21 cellular contexts compared by ENCODE assay signal in the genomic region with DNA sequence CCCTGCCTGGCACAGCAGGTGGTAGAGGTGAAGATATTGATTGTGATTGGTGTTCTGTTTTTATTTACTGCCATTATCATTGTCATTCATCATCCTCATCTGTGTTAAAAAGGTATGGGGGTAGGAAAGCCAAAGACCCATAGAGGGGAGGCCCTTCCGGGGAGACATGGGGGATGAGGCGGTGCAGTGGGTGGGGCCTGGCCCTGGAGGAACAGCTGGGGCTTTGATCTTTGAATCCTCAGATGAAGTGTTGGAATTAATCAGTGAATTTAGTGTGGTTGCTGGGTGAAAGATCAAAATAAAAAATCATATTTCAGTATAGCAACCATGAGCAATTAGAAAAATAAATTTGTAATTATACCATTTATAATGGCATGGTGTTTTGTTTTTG. TPM values are rescaled to one million over a fixed set of nuclear protein-coding genes. Genes with fewer than 3 reads are reported as not detected.
A peak's percentile ranks its signal among the peaks of the same experiment; 100 is the strongest.
DNase-seq lines count a peak whose midpoint lies in the region; ATAC-seq and TF ChIP-seq lines count a peak whose summit lies in the region.
"Had no signal": no experiment of that assay in that cellular context is flagged by ENCODE, and none has a peak within 500 bp of the region (broad histone marks: within the 10 kb centered on the region; RNA-seq: fewer than 3 reads in every experiment).

No MANE protein-coding gene starts in this region.

- no peak overlapping the region for H4K5ac ChIP-seq in H9 (ENCODE audit: insufficient read length, low read depth, low read length)

- no peak overlapping the region for H3K14ac ChIP-seq in H9 (ENCODE audit: insufficient read depth, low read length)

- peak overlapping the region; percentile 25 for H3K4me3 ChIP-seq in DOHH2 (ENCODE audit: low read length)
- H3K4me3 ChIP-seq in SK-N-MC, result no peak overlapping the region
- no peak overlapping the region for H3K4me3 ChIP-seq in adrenal gland
- H3K4me3 ChIP-seq: SJSA1 had no signal

- H3K27me3 ChIP-seq in DOHH2 (ENCODE audit: control insufficient read depth, low read length) (peaks cover 7% of the 10 kb centered on the region), H9 (ENCODE audit: insufficient read depth, low read length) (no peaks in the 10 kb centered on the region), adrenal gland (peaks cover 12% of the 10 kb centered on the region)

- no peak overlapping the region for H2BK15ac ChIP-seq in H9 (ENCODE audit: low read depth, low read length)

- no peaks in the 10 kb centered on the region for H4K20me1 ChIP-seq in DOHH2 (ENCODE audit: control insufficient read depth, insufficient read depth, low read depth, low read length)
- H4K20me1 ChIP-seq in H9 (ENCODE audit: control insufficient read depth, insufficient read depth, insufficient read length), result no peaks in the 10 kb centered on the region

- no peak overlapping the region for H3K23ac ChIP-seq in H9 (ENCODE audit: insufficient read length, low read depth, low read length)

- intact Hi-C loops in adrenal gland (cut with DNase I), result no loop called here

- H3K36me3 ChIP-seq in DOHH2 (ENCODE audit: control insufficient read depth, low read length) (no peaks in the 10 kb centered on the region), SK-N-MC (ENCODE audit: insufficient read depth, low read length) (no peaks in the 10 kb centered on the region), adrenal gland (replicated peaks in 1 of 2) (no peaks in the 10 kb centered on the region)
- H3K36me3 ChIP-seq: SJSA1 had no signal

- DNase-seq in GM20000 (ENCODE audit: low spot score) (peak; percentile 11), SK-N-MC (ENCODE audit: low read depth, low spot score) (no peak), H9 (no peak), adrenal gland (no peak)
- DNase-seq in effector memory CD8-positive, alpha-beta T cell, result no peak
- DNase-seq: CD8-positive, alpha-beta T cell; DMS153; GDM1; KBM-7; NCI-H1105 treated with DMSO at 0.1 percent for 48 hours; NCI-H2029 treated with DMSO at 0.1 percent for 48 hours; NCI-H226; NCI-H510A treated with DMSO at 0.1 percent for 48 hours; NCI-H748 treated with DMSO at 0.1 percent for 48 hours had no signal

- TF ChIP-seq CTCF in DOHH2 (IDR thresholded peaks at IDR 0.05; ENCODE audit: low read depth, low read length, poor library complexity, severe bottlenecking), result no peak
- no peak for TF ChIP-seq CTCF in GM20000 (IDR thresholded peaks at IDR 0.05; ENCODE audit: extremely low read depth, missing control alignments)
- TF ChIP-seq CTCF in H9 (conservative IDR thresholded peaks at IDR 0.05), result no peak
- TF ChIP-seq CTCF in adrenal gland (IDR thresholded peaks at IDR 0.05), result no peak

- no peak overlapping the region for H3K4ac ChIP-seq in H9 (ENCODE audit: low read depth, low read length)

- H3K79me1 ChIP-seq in H9 (ENCODE audit: insufficient read depth, low read depth, low read length, poor library complexity, severe bottlenecking), result no peaks in the 10 kb centered on the region

- no peak for TF ChIP-seq POLR2A in adrenal gland (IDR thresholded peaks at IDR 0.05)

- H2BK5ac ChIP-seq in H9 (ENCODE audit: insufficient read length, low read length), result no peak overlapping the region

- H3K56ac ChIP-seq in H9 (ENCODE audit: insufficient read length, low read depth, low read length), result no peak overlapping the region

- H3K4me1 Mint-ChIP-seq in stimulated activated memory B cell treated with anti-CD40 and anti-IgM and Interleukin-4, amounts not matched to agents 10 μg/mL and 1 μg/mL and 100 μg/mL, for 72 hours, result peaks cover 59% of the 10 kb centered on the region
- peaks cover 60 to 74% of the 10 kb centered on the region in 2 experiments for H3K4me1 Mint-ChIP-seq in H9
- peaks cover 6 to 9% of the 10 kb centered on the region in 2 donors for H3K4me1 Mint-ChIP-seq in effector memory CD8-positive, alpha-beta T cell (ENCODE audit: low read depth in 2 of 2)

- H3K9me3 ChIP-seq in DOHH2 (ENCODE audit: control insufficient read depth, insufficient read depth, low read length) (no peaks in the 10 kb centered on the region), SK-N-MC (ENCODE audit: low read depth, low read length) (no peaks in the 10 kb centered on the region), H9 (ENCODE audit: control insufficient read depth, low read depth, low read length) (no peaks in the 10 kb centered on the region), adrenal gland (replicated peaks in 1 of 3) (no peaks in the 10 kb centered on the region)
- H3K9me3 ChIP-seq: SJSA1 had no signal

- H2BK20ac ChIP-seq in H9 (ENCODE audit: low read depth, low read length, poor library complexity, severe bottlenecking), result no peak overlapping the region

- no peaks in the 10 kb centered on the region for H3K36me3 Mint-ChIP-seq in stimulated activated memory B cell treated with anti-CD40 and anti-IgM and Interleukin-4, amounts not matched to agents 10 μg/mL and 1 μg/mL and 100 μg/mL, for 72 hours
- H3K36me3 Mint-ChIP-seq in H9 (ENCODE audit: insufficient read depth in 1 of 3, low read depth in 3 of 3), result no peaks in the 10 kb centered on the region; a peak in 1 of 7 replicates
- peaks cover 3% of the 10 kb centered on the region for H3K36me3 Mint-ChIP-seq in effector memory CD8-positive, alpha-beta T cell (ENCODE audit: insufficient read depth)
- H3K36me3 Mint-ChIP-seq: CD8-positive, alpha-beta T cell had no signal

- H3K27ac Mint-ChIP-seq in stimulated activated memory B cell treated with anti-CD40 and anti-IgM and Interleukin-4, amounts not matched to agents 10 μg/mL and 1 μg/mL and 100 μg/mL, for 72 hours, result peak overlapping the region; percentile 81
- H3K27ac Mint-ChIP-seq in H9, result peak overlapping the region in 1 of 3 experiments; percentile 37; a peak in 2 of 7 replicates
- H3K27ac Mint-ChIP-seq in effector memory CD8-positive, alpha-beta T cell, result no peak overlapping the region
- H3K27ac Mint-ChIP-seq: CD8-positive, alpha-beta T cell had no signal

- H3F3A ChIP-seq in DOHH2 (ENCODE audit: control insufficient read depth, insufficient read depth), result peaks cover 5% of the 10 kb centered on the region; the same call in 1 of the 2 replicates

- H3K4me1 ChIP-seq in DOHH2 (ENCODE audit: control insufficient read depth, low read length) (peaks cover 60% of the 10 kb centered on the region), H9 (ENCODE audit: insufficient read depth, low read length) (no peaks in the 10 kb centered on the region; the same call in 1 of the 2 replicates), adrenal gland (replicated peaks in 1 of 2) (no peaks in the 10 kb centered on the region)
- H3K4me1 ChIP-seq: SJSA1 had no signal

- H3K9ac ChIP-seq in SK-N-MC (ENCODE audit: insufficient read length) (no peak overlapping the region), H9 (ENCODE audit: extremely low read depth, insufficient read length, low read length) (no peak overlapping the region)

- ATAC-seq in stimulated activated memory B cell treated with anti-CD40 and anti-IgM and Interleukin-4, amounts not matched to agents 10 μg/mL and 1 μg/mL and 100 μg/mL, for 72 hours, result no peak
- ATAC-seq in effector memory CD8-positive, alpha-beta T cell (replicated peaks), result no peak
- ATAC-seq: CD8-positive, alpha-beta T cell; HepG2; Right ventricle myocardium inferior had no signal

- no peak overlapping the region for H4K8ac ChIP-seq in H9 (replicated peaks; ENCODE audit: insufficient read length, low read depth, low read length)

- H3K79me2 ChIP-seq in DOHH2 (ENCODE audit: control insufficient read depth, low read length) (no peaks in the 10 kb centered on the region), H9 (ENCODE audit: insufficient read depth, low read length) (no peaks in the 10 kb centered on the region)

- no peak overlapping the region for H3K18ac ChIP-seq in H9 (ENCODE audit: insufficient read length, low read depth, low read length)

- no peak overlapping the region for H2BK120ac ChIP-seq in H9 (ENCODE audit: low read depth, low read length, poor library complexity, severe bottlenecking)

- no CpG with 5 or more reads among the region's 2 CpGs for WGBS in H9 (ENCODE audit: extremely low coverage, insufficient read length, low lambda C conversion rate)
- WGBS in adrenal gland, 4 donors, result 78 to 96% (median 85%) methylated on average over 2 of the region's 2 CpGs

- no peak overlapping the region for H3T11ph ChIP-seq in H9 (ENCODE audit: low read length)

- no peak overlapping the region for H2BK12ac ChIP-seq in H9 (ENCODE audit: insufficient read length, low read depth, low read length)

- H3K9me3 Mint-ChIP-seq in stimulated activated memory B cell treated with anti-CD40 and anti-IgM and Interleukin-4, amounts not matched to agents 10 μg/mL and 1 μg/mL and 100 μg/mL, for 72 hours, result no peaks in the 10 kb centered on the region
- no peaks in the 10 kb centered on the region; a peak in 1 of 5 replicates for H3K9me3 Mint-ChIP-seq in H9
- H3K9me3 Mint-ChIP-seq in effector memory CD8-positive, alpha-beta T cell, result no peaks in the 10 kb centered on the region
- H3K9me3 Mint-ChIP-seq: CD8-positive, alpha-beta T cell had no signal

- H3K4me3 Mint-ChIP-seq in stimulated activated memory B cell treated with anti-CD40 and anti-IgM and Interleukin-4, amounts not matched to agents 10 μg/mL and 1 μg/mL and 100 μg/mL, for 72 hours, result no peak overlapping the region
- H3K4me3 Mint-ChIP-seq in H9, result 0 out of 5 replicates have a peak overlapping the region, but pooled peaks of 1 of the 2 experiments have one; percentile 25
- no peak overlapping the region for H3K4me3 Mint-ChIP-seq in effector memory CD8-positive, alpha-beta T cell
- H3K4me3 Mint-ChIP-seq: CD8-positive, alpha-beta T cell had no signal

- no peaks in the 10 kb centered on the region for H3K9me2 ChIP-seq in DOHH2 (replicated peaks; ENCODE audit: control insufficient read depth, low read length)

- peaks cover 5% of the 10 kb centered on the region for H3K23me2 ChIP-seq in H9 (ENCODE audit: insufficient read length, low read depth, low read length, poor library complexity, severe bottlenecking)

- H2AFZ ChIP-seq in H9 (ENCODE audit: low read length), result no peak overlapping the region

- H3K27ac ChIP-seq in DOHH2 (ENCODE audit: low read depth, low read length), result peak overlapping the region; percentile 4
- H3K27ac ChIP-seq in SK-N-MC, result 0 out of 2 replicates have a peak overlapping the region, but pooled peaks have one; percentile 73
- no peak overlapping the region for H3K27ac ChIP-seq in H9 (ENCODE audit: insufficient read length, low read depth, low read length)
- no peak overlapping the region for H3K27ac ChIP-seq in adrenal gland
- H3K27ac ChIP-seq: SJSA1 had no signal

- H3K4me2 ChIP-seq in DOHH2 (ENCODE audit: low read length) (peak overlapping the region; percentile 46), H9 (ENCODE audit: insufficient read depth, insufficient read length, low read length) (no peak overlapping the region)

- no peak overlapping the region for H2AK5ac ChIP-seq in H9 (ENCODE audit: insufficient read length, low read length)

- H3K27me3 Mint-ChIP-seq in stimulated activated memory B cell treated with anti-CD40 and anti-IgM and Interleukin-4, amounts not matched to agents 10 μg/mL and 1 μg/mL and 100 μg/mL, for 72 hours, result peaks cover 43% of the 10 kb centered on the region
- H3K27me3 Mint-ChIP-seq in H9 (ENCODE audit: low read depth), result peaks cover 20% of the 10 kb centered on the region
- H3K27me3 Mint-ChIP-seq in effector memory CD8-positive, alpha-beta T cell, result peaks cover 42 to 57% of the 10 kb centered on the region in 2 donors

- H4K91ac ChIP-seq in H9 (ENCODE audit: insufficient read length, low read depth, low read length), result no peak overlapping the region

RNA-seq across cellular contexts. Expression of gene PTH2, which starts 7.4 kb away (rescaled TPM):
- total RNA-seq in H9 (2021) (0.92 and 0.96 TPM in 2 replicates), adrenal gland (not detected)
- polyA plus RNA-seq in adrenal gland, result not detected
- total RNA-seq: CD8-positive, alpha-beta T cell; HepG2; HT-29; Right ventricle myocardium inferior; SJSA1 had no signal
- polyA plus RNA-seq: BJ, HepG2 had no signal

RNA-seq across cellular contexts. Expression of gene GFY, which starts 9.4 kb away (rescaled TPM):
- total RNA-seq in H9 (2021) (1.1 and 1.3 TPM in 2 replicates), adrenal gland (not detected)
- polyA plus RNA-seq in adrenal gland, result not detected
- total RNA-seq: CD8-positive, alpha-beta T cell; HepG2; HT-29; Right ventricle myocardium inferior; SJSA1 had no signal
- polyA plus RNA-seq: BJ, HepG2 had no signal

RNA-seq across cellular contexts. Expression of gene SLC17A7, which starts 25.5 kb away (rescaled TPM):
- total RNA-seq in H9 (2021), result 1.1 and 1.3 TPM in 2 replicates
- 1 to 10 TPM in 5 of 8 donors, under 1 TPM in 3; 0.43 to 9.6 (median 1.6) TPM for total RNA-seq in adrenal gland
- 1 to 10 TPM in 2 of 3 donors, under 1 TPM in 1; 0.18 to 1.9 (median 1.0) TPM for polyA plus RNA-seq in adrenal gland
- total RNA-seq: HepG2, SJSA1 had no signal

RNA-seq across cellular contexts. Expression of gene KASH5, which starts 27.8 kb away (rescaled TPM):
- total RNA-seq in H9 (2021), result 0.39 TPM in 1 of 2 replicates, not detected in the other
- total RNA-seq in adrenal gland, result under 1 TPM in 2 of 8 donors, not detected in 6; 0.74 to 0.97 TPM
- not detected for polyA plus RNA-seq in adrenal gland
- total RNA-seq: CD8-positive, alpha-beta T cell; HepG2; HT-29; Right ventricle myocardium inferior; SJSA1 had no signal
- polyA plus RNA-seq: BJ, HepG2 had no signal

RNA-seq across cellular contexts. Expression of gene PIH1D1, which starts 35.8 kb away (rescaled TPM):
- 166 and 171 TPM in 2 replicates for total RNA-seq in H9 (2021)
- 100 to 1,000 TPM in 3 of 8 donors, 10 to 100 TPM in 5; 63.1 to 131 (median 83.6) TPM for total RNA-seq in adrenal gland
- polyA plus RNA-seq in adrenal gland, result 100 to 1,000 TPM in 1 of 3 donors, 10 to 100 TPM in 2; 26.6 to 103 (median 72.3) TPM

Comparison
In these comparisons a context has a peak if more than half of its experiments do, and no peak if none do; other contexts are left out.
1. H3K27ac ChIP-seq: peak in DOHH2 (single experiment) and SK-N-MC (single experiment); none in H9 (single experiment) and adrenal gland (0 of 5).